ENCODE assay signal across 16 cellular contexts in the genomic region with DNA sequence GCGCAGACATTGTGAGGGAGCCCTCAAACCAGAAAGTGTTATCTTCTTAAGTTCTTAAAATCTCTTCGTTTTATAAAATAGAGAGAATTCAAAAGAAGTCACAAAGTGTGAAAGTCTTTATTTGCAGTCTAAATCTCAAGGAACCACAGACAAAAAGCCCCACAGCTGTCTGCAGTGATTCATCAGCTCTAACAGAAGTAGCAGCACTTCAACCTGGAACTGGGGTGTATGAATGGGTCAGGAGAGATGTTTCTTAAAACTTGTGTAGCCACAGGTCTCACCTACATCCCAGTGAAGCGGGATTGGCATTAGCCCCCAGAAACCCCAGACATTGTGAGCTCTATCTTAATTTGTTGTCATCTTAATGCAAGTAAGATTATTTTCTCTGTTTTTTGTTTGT.
A peak's percentile ranks its signal among the peaks of the same experiment; 100 is the strongest.
DNase-seq lines count a peak whose midpoint lies in the region; ATAC-seq and TF ChIP-seq lines count a peak whose summit lies in the region.
"Had no signal": no experiment of that assay in that cellular context is flagged by ENCODE, and none has a peak within 500 bp of the region (broad histone marks: within the 10 kb centered on the region; RNA-seq: fewer than 3 reads in every experiment).

No MANE protein-coding gene starts in this region.

- H3K9me3 ChIP-seq in CD8-positive, alpha-beta T cell (ENCODE audit: low read length) = no peaks in the 10 kb centered on the region

- CTCF ChIA-PET in CD8-positive, alpha-beta T cell (lab: Charles Lee) = interaction anchor here (0.9 kb wide), 1 partner anchor 9 kb away, joined by 3 read pairs; no protein-coding TSS in a partner anchor

- H3K4me1 ChIP-seq in CD8-positive, alpha-beta T cell (ENCODE audit: insufficient read depth, low read length) = peaks cover 7% of the 10 kb centered on the region

- DNase-seq in activated CD4-positive, CD25-positive, alpha-beta regulatory T cell (lab: John Stamatoyannopoulos, UW) = no peak
- DNase-seq in CD8-positive, alpha-beta T cell = no peak
- DNase-seq in activated T-helper 1 cell treated with anti-CD3 and anti-CD28 coated beads, Interleukin-12 subunit alpha, Interleukin-12 subunit beta, Interleukin-2, Interleukin-4 antibody, amounts not matched to agents 30 ng/mL and 10 ng/mL and 1 ng/mL, durations not matched to agents 14 hours and 24 hours and 36 hours (ENCODE audit: low spot score) = no peak
- DNase-seq in renal cortical epithelial cell (ENCODE audit: low read depth) = peak; percentile 47
- DNase-seq: CD4-positive, alpha-beta memory T cell; DND-41; GDM1; KBM-7; NCI-H1436 treated with DMSO at 0.1 percent for 48 hours; NCI-H2029 treated with DMSO at 0.1 percent for 48 hours; NCI-H748 treated with DMSO at 0.1 percent for 48 hours; PC-9 had no signal

- H3K36me3 Mint-ChIP-seq in CD8-positive, alpha-beta T cell = peaks cover 8% of the 10 kb centered on the region
- H3K36me3 Mint-ChIP-seq in activated T-helper 1 cell treated with anti-CD3 and anti-CD28 coated beads, Interleukin-12 subunit alpha, Interleukin-12 subunit beta, Interleukin-2, Interleukin-4 antibody, amounts not matched to agents 30 ng/mL and 10 ng/mL and 1 ng/mL, durations not matched to agents 14 hours and 24 hours and 36 hours (ENCODE audit: low read depth) = peaks cover 25% of the 10 kb centered on the region

- no peak overlapping the region for H3K27ac Mint-ChIP-seq in CD8-positive, alpha-beta T cell
- H3K27ac Mint-ChIP-seq in activated T-helper 1 cell treated with anti-CD3 and anti-CD28 coated beads, Interleukin-12 subunit alpha, Interleukin-12 subunit beta, Interleukin-2, Interleukin-4 antibody, amounts not matched to agents 30 ng/mL and 10 ng/mL and 1 ng/mL, durations not matched to agents 14 hours and 24 hours and 36 hours = peak overlapping the region; percentile 38

- no peaks in the 10 kb centered on the region for H3K36me3 ChIP-seq in CD8-positive, alpha-beta T cell (ENCODE audit: insufficient read depth, low read length)

- no peak overlapping the region for H3K4me3 Mint-ChIP-seq in CD8-positive, alpha-beta T cell
- H3K4me3 Mint-ChIP-seq in activated T-helper 1 cell treated with anti-CD3 and anti-CD28 coated beads, Interleukin-12 subunit alpha, Interleukin-12 subunit beta, Interleukin-2, Interleukin-4 antibody, amounts not matched to agents 30 ng/mL and 10 ng/mL and 1 ng/mL, durations not matched to agents 14 hours and 24 hours and 36 hours = no peak overlapping the region

- peaks cover 23% of the 10 kb centered on the region for H3K4me1 Mint-ChIP-seq in CD8-positive, alpha-beta T cell (ENCODE audit: low read depth)
- H3K4me1 Mint-ChIP-seq in activated T-helper 1 cell treated with anti-CD3 and anti-CD28 coated beads, Interleukin-12 subunit alpha, Interleukin-12 subunit beta, Interleukin-2, Interleukin-4 antibody, amounts not matched to agents 30 ng/mL and 10 ng/mL and 1 ng/mL, durations not matched to agents 14 hours and 24 hours and 36 hours (ENCODE audit: low read depth) = peaks cover 67% of the 10 kb centered on the region

- ATAC-seq in activated CD4-positive, CD25-positive, alpha-beta regulatory T cell treated with anti-CD3 and anti-CD28 coated beads, Interleukin-2, amount 50 U/mL, for 24 hours = peak; percentile 56 to 58
- ATAC-seq in CD8-positive, alpha-beta T cell = peak; percentile 31
- ATAC-seq in GM21447 (IDR thresholded peaks at IDR 0.05; ENCODE audit: unreplicated experiment) (no peak), HG02588 (IDR thresholded peaks at IDR 0.05; ENCODE audit: unreplicated experiment) (no peak), HG02678 (IDR thresholded peaks at IDR 0.05; ENCODE audit: unreplicated experiment) (no peak)

- H3K27ac ChIP-seq in CD8-positive, alpha-beta T cell (ENCODE audit: low read depth, low read length) = no peak overlapping the region
- H3K27ac ChIP-seq: PC-9 had no signal

- POLR2A ChIA-PET in CD8-positive, alpha-beta T cell (lab: Charles Lee) = no interaction called here

- H3K27me3 Mint-ChIP-seq in CD8-positive, alpha-beta T cell (ENCODE audit: low read depth) = no peaks in the 10 kb centered on the region
- no peaks in the 10 kb centered on the region for H3K27me3 Mint-ChIP-seq in activated T-helper 1 cell treated with anti-CD3 and anti-CD28 coated beads, Interleukin-12 subunit alpha, Interleukin-12 subunit beta, Interleukin-2, Interleukin-4 antibody, amounts not matched to agents 30 ng/mL and 10 ng/mL and 1 ng/mL, durations not matched to agents 14 hours and 24 hours and 36 hours (ENCODE audit: insufficient read depth)
- H3K27me3 Mint-ChIP-seq: CD4-positive, alpha-beta memory T cell had no signal

- TF ChIP-seq CTCF in CD8-positive, alpha-beta T cell (IDR thresholded peaks at IDR 0.05) = no peak

- H3K9me3 Mint-ChIP-seq in CD8-positive, alpha-beta T cell = peaks cover 16% of the 10 kb centered on the region
- H3K9me3 Mint-ChIP-seq in activated T-helper 1 cell treated with anti-CD3 and anti-CD28 coated beads, Interleukin-12 subunit alpha, Interleukin-12 subunit beta, Interleukin-2, Interleukin-4 antibody, amounts not matched to agents 30 ng/mL and 10 ng/mL and 1 ng/mL, durations not matched to agents 14 hours and 24 hours and 36 hours = peaks cover 24% of the 10 kb centered on the region

- intact Hi-C loops in CD8-positive, alpha-beta T cell (cut with DNase I, micrococcal nuclease) = no loop called here
- intact Hi-C loops in activated T-helper 1 cell treated with anti-CD3 and anti-CD28 coated beads, Interleukin-12 subunit alpha, Interleukin-12 subunit beta, Interleukin-2, Interleukin-4 antibody, amounts not matched to agents 30 ng/mL and 10 ng/mL and 1 ng/mL, durations not matched to agents 14 hours and 24 hours and 36 hours (cut with micrococcal nuclease) = loop anchor here (1.0 to 5.0 kb wide), 2 partner anchors 16 to 59 kb away; a partner anchor contains a TSS

- no peak overlapping the region for H3K4me3 ChIP-seq in CD8-positive, alpha-beta T cell (ENCODE audit: low read depth, low read length)
- H3K4me3 ChIP-seq: PC-9 had no signal

- no peaks in the 10 kb centered on the region for H3K27me3 ChIP-seq in CD8-positive, alpha-beta T cell (ENCODE audit: insufficient read depth, low read length)

Comparison
In these comparisons a context has a peak if more than half of its experiments do, and no peak if none do; other contexts are left out.
1. ATAC-seq: peak in activated CD4-positive, CD25-positive, alpha-beta regulatory T cell treated with anti-CD3 and anti-CD28 coated beads, Interleukin-2, amount 50 U/mL, for 24 hours (2 of 2) and CD8-positive, alpha-beta T cell (single experiment); none in GM21447 (single experiment), HG02588 (single experiment) and HG02678 (single experiment).